ENCODE assay signal across 25 cellular contexts in the genomic region with DNA sequence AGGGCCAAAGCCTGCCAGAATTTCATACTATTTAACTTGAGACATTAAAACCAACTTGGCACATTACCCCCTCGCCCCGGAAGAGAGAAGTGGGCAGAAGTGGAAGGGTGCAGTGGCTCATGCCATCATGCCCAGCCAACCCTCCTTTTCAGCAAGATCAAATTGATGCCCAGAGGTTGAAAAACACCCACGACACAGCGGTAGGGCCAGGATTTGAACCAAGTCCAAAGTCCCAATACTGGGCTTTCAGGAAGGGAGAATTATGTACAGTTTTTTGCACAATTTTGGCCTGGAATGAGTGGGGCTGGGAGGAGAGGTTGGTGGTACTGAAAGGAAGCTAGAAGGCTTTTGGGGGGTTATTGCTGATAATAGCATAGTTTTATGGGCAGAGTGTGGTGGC. TPM values are rescaled to one million over a fixed set of nuclear protein-coding genes. Genes with fewer than 3 reads are reported as not detected.
DNase-seq lines count a peak whose midpoint lies in the region; ATAC-seq and TF ChIP-seq lines count a peak whose summit lies in the region.
"Had no signal": no experiment of that assay in that cellular context is flagged by ENCODE, and none has a peak within 500 bp of the region (broad histone marks: within the 10 kb centered on the region; RNA-seq: fewer than 3 reads in every experiment).

No MANE protein-coding gene starts in this region.

- no peaks in the 10 kb centered on the region for H3K9me3 Mint-ChIP-seq in activated naive CD4-positive, alpha-beta T cell treated with anti-CD3 and anti-CD28 coated beads, Interleukin-2, amount 10 ng/mL, durations not matched to agents 7 days and 5 days
- no peaks in the 10 kb centered on the region for H3K9me3 Mint-ChIP-seq in brain
- H3K9me3 Mint-ChIP-seq: CD4-positive, alpha-beta memory T cell had no signal

- no peak overlapping the region for H3K4me3 Mint-ChIP-seq in activated naive CD4-positive, alpha-beta T cell treated with anti-CD3 and anti-CD28 coated beads, Interleukin-2, amount 10 ng/mL, durations not matched to agents 7 days and 5 days
- no peak overlapping the region for H3K4me3 Mint-ChIP-seq in brain

- H3K27me3 Mint-ChIP-seq in activated naive CD4-positive, alpha-beta T cell treated with anti-CD3 and anti-CD28 coated beads, Interleukin-2, amount 10 ng/mL, durations not matched to agents 7 days and 5 days, result no peaks in the 10 kb centered on the region
- no peaks in the 10 kb centered on the region for H3K27me3 Mint-ChIP-seq in brain
- H3K27me3 Mint-ChIP-seq: CD4-positive, alpha-beta memory T cell had no signal

- DNase-seq in activated naive CD4-positive, alpha-beta T cell treated with anti-CD3 and anti-CD28 coated beads, Interleukin-2, amount 10 ng/mL, durations not matched to agents 7 days and 5 days, result no peak
- no peak for DNase-seq in activated naive CD4-positive, alpha-beta T cell treated with Interleukin-2 at 50 U/mL for 16 hours
- DNase-seq: AML-193; Caco-2; CD4-positive, alpha-beta memory T cell; GM23248; H7; Kasumi-1; MV-4-11; NCI-H1105 treated with DMSO at 0.1 percent for 48 hours; NCI-H146; NCI-H1930; NCI-H446; NCI-H524 treated with DMSO at 0.1 percent for 48 hours; NCI-H774; SK-N-SH had no signal

- H3K4me3 ChIP-seq in liver (ENCODE audit: low read depth in 1 of 3, low read length in 3 of 3), result no peak overlapping the region
- H3K4me3 ChIP-seq: A549; BLaER1 treated with 17β-estradiol and CSF1 and Interleukin-3, amounts not matched to agents 10 nM and 100 nM; GM23248; K562 had no signal

- CTCF ChIA-PET in activated naive CD4-positive, alpha-beta T cell treated with anti-CD3 and anti-CD28 coated beads, Interleukin-2, amount 10 ng/mL, durations not matched to agents 7 days and 5 days (lab: Charles Lee), result interaction anchor here (3.0 to 4.5 kb wide), 2 partner anchors 11 to 23 kb away, joined by 10 to 19 read pairs; partner anchors contain the start of gene PDP2

- no peak overlapping the region for H3K27ac ChIP-seq in liver (ENCODE audit: low read depth in 1 of 2, low read length in 2 of 2)
- H3K27ac ChIP-seq: A549; BLaER1 treated with 17β-estradiol and CSF1 and Interleukin-3, amounts not matched to agents 10 nM and 100 nM; GM23248 had no signal

- H3K4me1 Mint-ChIP-seq in activated naive CD4-positive, alpha-beta T cell treated with anti-CD3 and anti-CD28 coated beads, Interleukin-2, amount 10 ng/mL, durations not matched to agents 7 days and 5 days, result peaks cover 32% of the 10 kb centered on the region
- H3K4me1 Mint-ChIP-seq in brain, result peaks cover 11% of the 10 kb centered on the region

- H3K36me3 ChIP-seq in liver (ENCODE audit: control insufficient read depth in 4 of 4, insufficient read depth in 3 of 4, low read depth in 1 of 4, low read length in 3 of 4), result peaks cover 0 to 5% (median 3%) of the 10 kb centered on the region in 4 donors

- ATAC-seq in GM21723 (IDR thresholded peaks at IDR 0.05; ENCODE audit: unreplicated experiment) (no peak), HG03469 (IDR thresholded peaks at IDR 0.05; ENCODE audit: unreplicated experiment) (no peak)
- ATAC-seq: A549, K562 had no signal

- peak overlapping the region; percentile 14 for H3K27ac Mint-ChIP-seq in activated naive CD4-positive, alpha-beta T cell treated with anti-CD3 and anti-CD28 coated beads, Interleukin-2, amount 10 ng/mL, durations not matched to agents 7 days and 5 days
- H3K27ac Mint-ChIP-seq in brain, result peak overlapping the region in 4 of 5 experiments; percentile 11 to 59 (median 30)

- H3K4me1 ChIP-seq in liver (ENCODE audit: control insufficient read depth in 4 of 4, insufficient read depth in 4 of 4, low read length in 3 of 4), result peaks cover 5 to 17% (median 8%) of the 10 kb centered on the region in 4 donors

- H3K9ac ChIP-seq in liver (ENCODE audit: low read depth in 1 of 2, low read length in 2 of 2), result no peak overlapping the region
- H3K9ac ChIP-seq: BLaER1 treated with 17β-estradiol and CSF1 and Interleukin-3, amounts not matched to agents 10 nM and 100 nM; GM23248; SK-N-SH had no signal

- TF ChIP-seq CTCF in brain (conservative IDR thresholded peaks at IDR 0.05) (no peak), liver (IDR thresholded peaks at IDR 0.05; ENCODE audit: low read depth, low read length, missing input control) (no peak)

- H3K9me3 ChIP-seq in liver (ENCODE audit: control insufficient read depth in 4 of 4, low read length in 3 of 4), result no peaks in the 10 kb centered on the region
- H3K9me3 ChIP-seq: A549; BLaER1 treated with 17β-estradiol and CSF1 and Interleukin-3, amounts not matched to agents 10 nM and 100 nM; Caco-2; SK-N-SH had no signal

- peaks cover 26% of the 10 kb centered on the region for H3K36me3 Mint-ChIP-seq in activated naive CD4-positive, alpha-beta T cell treated with anti-CD3 and anti-CD28 coated beads, Interleukin-2, amount 10 ng/mL, durations not matched to agents 7 days and 5 days
- H3K36me3 Mint-ChIP-seq in brain, result peaks cover 3% of the 10 kb centered on the region

- TF ChIP-seq RAD21 in liver (IDR thresholded peaks at IDR 0.05), result no peak

- WGBS in liver, result 49% methylated on average over 4 of the region's 4 CpGs

- no peaks in the 10 kb centered on the region for H3K27me3 ChIP-seq in liver (ENCODE audit: control insufficient read depth in 4 of 4, insufficient read depth in 4 of 4, low read length in 3 of 4)
- H3K27me3 ChIP-seq: BLaER1 treated with 17β-estradiol and CSF1 and Interleukin-3, amounts not matched to agents 10 nM and 100 nM had no signal

TF ChIP-seq in liver, 16 proteins besides CTCF, POLR2A, EP300 and RAD21 (continues in another document):
- peak; percentile 92 to 93 for TF ChIP-seq HNF4A (conservative IDR thresholded peaks at IDR 0.05)
- peak; percentile 79 for TF ChIP-seq SP1 (IDR thresholded peaks at IDR 0.05)
- TF ChIP-seq TAF1 (conservative IDR thresholded peaks at IDR 0.05), result no peak
- TF ChIP-seq, protein P1, sequence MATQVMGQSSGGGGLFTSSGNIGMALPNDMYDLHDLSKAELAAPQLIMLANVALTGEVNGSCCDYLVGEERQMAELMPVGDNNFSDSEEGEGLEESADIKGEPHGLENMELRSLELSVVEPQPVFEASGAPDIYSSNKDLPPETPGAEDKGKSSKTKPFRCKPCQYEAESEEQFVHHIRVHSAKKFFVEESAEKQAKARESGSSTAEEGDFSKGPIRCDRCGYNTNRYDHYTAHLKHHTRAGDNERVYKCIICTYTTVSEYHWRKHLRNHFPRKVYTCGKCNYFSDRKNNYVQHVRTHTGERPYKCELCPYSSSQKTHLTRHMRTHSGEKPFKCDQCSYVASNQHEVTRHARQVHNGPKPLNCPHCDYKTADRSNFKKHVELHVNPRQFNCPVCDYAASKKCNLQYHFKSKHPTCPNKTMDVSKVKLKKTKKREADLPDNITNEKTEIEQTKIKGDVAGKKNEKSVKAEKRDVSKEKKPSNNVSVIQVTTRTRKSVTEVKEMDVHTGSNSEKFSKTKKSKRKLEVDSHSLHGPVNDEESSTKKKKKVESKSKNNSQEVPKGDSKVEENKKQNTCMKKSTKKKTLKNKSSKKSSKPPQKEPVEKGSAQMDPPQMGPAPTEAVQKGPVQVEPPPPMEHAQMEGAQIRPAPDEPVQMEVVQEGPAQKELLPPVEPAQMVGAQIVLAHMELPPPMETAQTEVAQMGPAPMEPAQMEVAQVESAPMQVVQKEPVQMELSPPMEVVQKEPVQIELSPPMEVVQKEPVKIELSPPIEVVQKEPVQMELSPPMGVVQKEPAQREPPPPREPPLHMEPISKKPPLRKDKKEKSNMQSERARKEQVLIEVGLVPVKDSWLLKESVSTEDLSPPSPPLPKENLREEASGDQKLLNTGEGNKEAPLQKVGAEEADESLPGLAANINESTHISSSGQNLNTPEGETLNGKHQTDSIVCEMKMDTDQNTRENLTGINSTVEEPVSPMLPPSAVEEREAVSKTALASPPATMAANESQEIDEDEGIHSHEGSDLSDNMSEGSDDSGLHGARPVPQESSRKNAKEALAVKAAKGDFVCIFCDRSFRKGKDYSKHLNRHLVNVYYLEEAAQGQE (IDR thresholded peaks at IDR 0.05), result no peak
- TF ChIP-seq RXRA (IDR thresholded peaks at IDR 0.05), result peak in 1 of 2 donors; percentile 18
- no peak for TF ChIP-seq GABPA (IDR thresholded peaks at IDR 0.05 in 1 of 2, conservative IDR thresholded peaks at IDR 0.05 in 1 of 2)
- TF ChIP-seq FOXA2 (IDR thresholded peaks at IDR 0.05), result no peak
- TF ChIP-seq EGR1 (IDR thresholded peaks at IDR 0.05; ENCODE audit: low read depth in 2 of 2), result no peak
- no peak for TF ChIP-seq FOXA1 (IDR thresholded peaks at IDR 0.05)
- TF ChIP-seq ATF3 (IDR thresholded peaks at IDR 0.05), result no peak
- TF ChIP-seq NR2F2 (IDR thresholded peaks at IDR 0.05), result no peak
- no peak for TF ChIP-seq YY1 (IDR thresholded peaks at IDR 0.05)

RNA-seq across cellular contexts. Expression of gene PDP2, which starts 11.0 kb away (rescaled TPM):
- 9.4 TPM for polyA plus RNA-seq in brain (ENCODE audit: insufficient read depth, low read depth, low replicate concordance)
- total RNA-seq in liver, result 1 to 10 TPM; 7.8 to 9.4 TPM
- polyA plus RNA-seq in liver, result 1 to 10 TPM; 2.3 to 4.4 TPM

RNA-seq across cellular contexts. Expression of gene CDH16, which starts 27.3 kb away (rescaled TPM):
- polyA plus RNA-seq in brain (ENCODE audit: insufficient read depth, low read depth, low replicate concordance), result not detected
- total RNA-seq in liver, result under 1 TPM in 1 of 2 donors, not detected in 1; 0.56 TPM
- not detected for polyA plus RNA-seq in liver
- total RNA-seq: CD4-positive, alpha-beta memory T cell; GM23248; H7; HT-29; K562; M059J had no signal
- polyA plus RNA-seq: CD4-positive, alpha-beta memory T cell; GM23248; K562; SK-N-SH had no signal

RNA-seq across cellular contexts. Expression of gene RRAD, which starts 34.0 kb away (rescaled TPM):
- polyA plus RNA-seq in brain (ENCODE audit: insufficient read depth, low read depth, low replicate concordance) (2.1 TPM), liver (under 1 TPM; 0.58 to 0.61 TPM)
- under 1 TPM; 0.14 to 0.50 TPM for total RNA-seq in liver
- polyA plus RNA-seq: CD4-positive, alpha-beta memory T cell had no signal

RNA-seq across cellular contexts. Expression of gene CIAO2B, which starts 42.8 kb away (rescaled TPM):
- polyA plus RNA-seq in brain (ENCODE audit: insufficient read depth, low read depth, low replicate concordance) (309 TPM), liver (100 to 1,000 TPM; 120 TPM)
- total RNA-seq in liver, result 10 to 100 TPM; 51.1 to 52.5 TPM

RNA-seq across cellular contexts. Expression of gene CES2, which starts 44.0 kb away (rescaled TPM):
- polyA plus RNA-seq in brain (ENCODE audit: insufficient read depth, low read depth, low replicate concordance) (37.5 TPM), liver (100 to 1,000 TPM; 173 to 190 TPM)
- total RNA-seq in liver, result 100 to 1,000 TPM in 1 of 2 donors, 10 to 100 TPM in 1; 21.2 to 200 TPM
